ENCODE assay signal across 15 cellular contexts in the genomic region with DNA sequence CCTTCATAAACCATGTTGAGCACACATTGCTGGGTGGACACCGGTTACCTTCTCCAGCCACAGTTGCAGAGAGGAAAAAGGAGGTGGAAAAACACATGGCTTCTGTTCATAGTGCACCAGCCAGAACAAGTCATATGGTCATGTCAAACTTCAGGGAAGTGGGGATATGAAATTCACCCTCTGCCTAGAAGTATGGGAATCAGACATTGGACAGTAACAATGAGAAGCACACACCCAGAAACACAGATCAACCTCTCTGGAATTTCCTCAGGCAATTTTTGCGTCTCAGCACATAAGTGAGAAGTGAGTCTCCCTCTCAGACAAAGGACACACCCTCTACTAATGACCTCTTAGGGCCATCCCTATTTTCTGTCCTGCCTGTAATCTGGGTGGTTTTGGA.
A peak's percentile ranks its signal among the peaks of the same experiment; 100 is the strongest.
DNase-seq lines count a peak whose midpoint lies in the region; ATAC-seq lines count a peak whose summit lies in the region.
"Had no signal": no experiment of that assay in that cellular context is flagged by ENCODE, and none has a peak within 500 bp of the region (broad histone marks: within the 10 kb centered on the region; RNA-seq: fewer than 3 reads in every experiment).

No MANE protein-coding gene starts in this region.

- H3K9me3 Mint-ChIP-seq in immature natural killer cell = no peaks in the 10 kb centered on the region
- H3K9me3 Mint-ChIP-seq: memory B cell had no signal

- H3K4me1 Mint-ChIP-seq in immature natural killer cell = peaks cover 6 to 16% of the 10 kb centered on the region in 2 donors
- H3K4me1 Mint-ChIP-seq: memory B cell had no signal

- no peak overlapping the region for H3K27ac Mint-ChIP-seq in immature natural killer cell
- H3K27ac Mint-ChIP-seq: activated T-helper 1 cell treated with anti-CD3 and anti-CD28 coated beads, Interleukin-12 subunit alpha, Interleukin-12 subunit beta, Interleukin-2, Interleukin-4 antibody, amounts not matched to agents 30 ng/mL and 10 ng/mL and 1 ng/mL, durations not matched to agents 14 hours and 24 hours and 36 hours; memory B cell had no signal

- peaks cover 0 to 7% (median 4%) of the 10 kb centered on the region in 3 donors for H3K27me3 Mint-ChIP-seq in immature natural killer cell (ENCODE audit: low read depth in 3 of 3)

- no peak for ATAC-seq in GM21529 (IDR thresholded peaks at IDR 0.05; ENCODE audit: unreplicated experiment)
- ATAC-seq in HG02678 (IDR thresholded peaks at IDR 0.05; ENCODE audit: unreplicated experiment) = no peak
- ATAC-seq in HG02642 (IDR thresholded peaks at IDR 0.05; ENCODE audit: poor library complexity, unreplicated experiment) = no peak
- ATAC-seq: Right ventricle myocardium inferior had no signal

- no peak overlapping the region for H3K4me3 Mint-ChIP-seq in immature natural killer cell
- H3K4me3 Mint-ChIP-seq: activated T-helper 1 cell treated with anti-CD3 and anti-CD28 coated beads, Interleukin-12 subunit alpha, Interleukin-12 subunit beta, Interleukin-2, Interleukin-4 antibody, amounts not matched to agents 30 ng/mL and 10 ng/mL and 1 ng/mL, durations not matched to agents 14 hours and 24 hours and 36 hours; memory B cell had no signal

- H3K36me3 Mint-ChIP-seq in immature natural killer cell = no peaks in the 10 kb centered on the region
- H3K36me3 Mint-ChIP-seq: memory B cell had no signal

- DNase-seq in AG08395 (ENCODE audit: low spot score) (peak; percentile 77), M059J (ENCODE audit: low read depth) (peak; percentile 84), dermis blood vessel endothelial cell (peak; percentile 73), myocyte (ENCODE audit: low read depth) (peak; percentile 57), immature natural killer cell (no peak)
- DNase-seq: GOT3, NCI-H2171 treated with DMSO at 0.1 percent for 48 hours, posterior cingulate gyrus, substantia nigra had no signal

Comparison
In these comparisons a context has a peak if more than half of its experiments do, and no peak if none do; other contexts are left out.
1. DNase-seq: peak in AG08395 (single experiment), M059J (single experiment), dermis blood vessel endothelial cell (single experiment) and myocyte (single experiment); none in immature natural killer cell (0 of 3).